ENCODE assay signal across 33 cellular contexts in genomic region chr5:180908400-180908799, GRCh38. TPM values are rescaled to one million over a fixed set of nuclear protein-coding genes. Genes with fewer than 3 reads are reported as not detected.
"Had no signal": no experiment of that assay in that cellular context is flagged by ENCODE, and none has a peak within 500 bp of the region (broad histone marks: within the 10 kb centered on the region; RNA-seq: fewer than 3 reads in every experiment).

No MANE protein-coding gene starts in this region.

- FAIRE-seq: endothelial cell of umbilical vein had no signal

- H3K4me3 Mint-ChIP-seq: activated naive CD8-positive, alpha-beta T cell; activated T-cell treated with anti-CD3 and anti-CD28 coated beads, Interleukin-2, amount 50 U/mL, for 4 hours; T-helper 1 cell treated with Interleukin-12 subunit alpha and Interleukin-12 subunit beta and Interleukin-4 antibody, amounts not matched to agents 30 μg/mL and 1 μg/mL, for 36 hours had no signal

- H3K4me3 ChIP-seq: adrenal gland, ascending aorta, hepatocyte, mucosa of descending colon, ovary, psoas muscle, right atrium auricular region had no signal

- H3K36me3 Mint-ChIP-seq: activated naive CD8-positive, alpha-beta T cell had no signal

- DNase-seq: activated CD4-positive, alpha-beta T cell treated with anti-CD3 and anti-CD28 coated beads for 4 hours; activated CD4-positive, alpha-beta T cell treated with anti-CD3 and anti-CD28 coated beads, Interleukin-2, amount 50 U/mL, for 48 hours; activated CD4-positive, CD25-positive, alpha-beta regulatory T cell; activated CD8-positive, alpha-beta memory T cell treated with anti-CD3 and anti-CD28 coated beads, Interleukin-2, amount 50 U/mL, for 48 hours; activated naive CD4-positive, alpha-beta T cell; activated T-cell treated with anti-CD3 and anti-CD28 coated beads, Interleukin-2, amount 50 U/mL, for 4 hours; adrenal gland; brain microvascular endothelial cell; caudate nucleus; effector memory CD4-positive, alpha-beta T cell; foreskin melanocyte; islet precursor cell; left cardiac atrium; mesenchymal stem cell; mucosa of descending colon; ovary; psoas muscle; spleen; stimulated activated CD4-positive, alpha-beta T cell treated with anti-CD3 and anti-CD28 coated beads, Interleukin-4, amount 100 ng/mL, for 24 hours; stimulated activated naive CD4-positive, alpha-beta T cell treated with Interleukin-2 at 50 U/mL for 16 hours; T1000 had no signal

- H3K27ac ChIP-seq: ascending aorta, brain microvascular endothelial cell, hepatocyte, ovary, psoas muscle, right atrium auricular region had no signal

- H3K4me2 ChIP-seq: hepatocyte had no signal

- ATAC-seq: activated T-cell treated with anti-CD3 and anti-CD28 coated beads, Interleukin-2, amount 50 U/mL, for 4 hours; esophagus mucosa; left cardiac atrium; mucosa of descending colon; psoas muscle had no signal

- H3K36me3 ChIP-seq: adrenal gland, ascending aorta, brain microvascular endothelial cell, ovary, right atrium auricular region, spleen had no signal

- H3K79me2 ChIP-seq: hepatocyte had no signal

- H3K9me3 Mint-ChIP-seq: activated T-cell treated with anti-CD3 and anti-CD28 coated beads, Interleukin-2, amount 50 U/mL, for 4 hours; activated T-helper 2 cell treated with anti-CD3 and anti-CD28 coated beads, Interferon-gamma antibody, Interleukin-2, Interleukin-4, amounts not matched to agents 10 μg/mL and 5 μg/mL and 100 μg/mL, durations not matched to agents 14 hours and 24 hours and 36 hours; T-helper 1 cell treated with Interleukin-12 subunit alpha and Interleukin-12 subunit beta and Interleukin-4 antibody, amounts not matched to agents 30 μg/mL and 1 μg/mL, for 36 hours had no signal

- H3K27ac Mint-ChIP-seq: activated naive CD8-positive, alpha-beta T cell; T-helper 1 cell treated with Interleukin-12 subunit alpha and Interleukin-12 subunit beta and Interleukin-4 antibody, amounts not matched to agents 30 μg/mL and 1 μg/mL, for 36 hours had no signal

- H3K4me1 ChIP-seq: adrenal gland, ascending aorta, psoas muscle, right atrium auricular region had no signal

- H3K27me3 ChIP-seq: ascending aorta, brain microvascular endothelial cell, hepatocyte, ovary, right atrium auricular region had no signal

- H2AFZ ChIP-seq: hepatocyte had no signal

- H3K9me3 ChIP-seq: adrenal gland, ascending aorta, mucosa of descending colon, ovary, psoas muscle, right atrium auricular region, spleen had no signal

RNA-seq across cellular contexts. Expression of gene BTNL8, which starts 9.4 kb away (rescaled TPM):
- total RNA-seq: activated CD8-positive, alpha-beta memory T cell treated with anti-CD3 and anti-CD28 coated beads for 36 hours; activated T-cell treated with anti-CD3 and anti-CD28 coated beads, Interleukin-2, amount 50 U/mL, for 4 hours; ascending aorta; dermis microvascular lymphatic vessel endothelial cell; endothelial cell of umbilical vein; esophagus mucosa; ureter had no signal
- polyA plus RNA-seq: endothelial cell of umbilical vein, neural cell had no signal
